Comparison of ENCODE assay signal across 8 cellular contexts in genomic region chr2:68653538-68653982, GRCh38. TPM values are rescaled to one million over a fixed set of nuclear protein-coding genes. Genes with fewer than 3 reads are reported as not detected.
DNase-seq lines count a peak whose midpoint lies in the region; ATAC-seq lines count a peak whose summit lies in the region.

No MANE protein-coding gene starts in this region.

- ATAC-seq in GM19438 (IDR thresholded peaks at IDR 0.05; ENCODE audit: low read depth, unreplicated experiment) = peak; percentile 73
- peak; percentile 94 for ATAC-seq in activated CD8-positive, alpha-beta memory T cell treated with anti-CD3 and anti-CD28 coated beads, Interleukin-2, amount 10 ng/mL, durations not matched to agents 7 days and 5 days

- H3K4me3 Mint-ChIP-seq in activated CD8-positive, alpha-beta memory T cell treated with anti-CD3 and anti-CD28 coated beads, Interleukin-2, amount 10 ng/mL, durations not matched to agents 7 days and 5 days = peak overlapping the region; percentile 20

- H3K9ac ChIP-seq in BLaER1 treated with 17β-estradiol and CSF1 and Interleukin-3, amounts not matched to agents 10 nM and 100 nM = peak overlapping the region in 2 of 11 experiments; percentile 10 to 43; a peak in 3 of 22 replicates

- H3K36me3 ChIP-seq in BLaER1 treated with 17β-estradiol and CSF1 and Interleukin-3, amounts not matched to agents 10 nM and 100 nM = no peaks in the 10 kb centered on the region

- peaks cover 67% of the 10 kb centered on the region for H3K27me3 Mint-ChIP-seq in activated CD8-positive, alpha-beta memory T cell treated with anti-CD3 and anti-CD28 coated beads, Interleukin-2, amount 10 ng/mL, durations not matched to agents 7 days and 5 days

- CTCF ChIA-PET in activated CD8-positive, alpha-beta memory T cell treated with anti-CD3 and anti-CD28 coated beads, Interleukin-2, amount 10 ng/mL, durations not matched to agents 7 days and 5 days (lab: Charles Lee) = interaction anchor here (0.7 to 1.3 kb wide), 7 partner anchors 11 to 191 kb away, joined by 3 to 4 read pairs (median 3); no protein-coding TSS in a partner anchor

- H3K4me3 ChIP-seq in BLaER1 treated with 17β-estradiol and CSF1 and Interleukin-3, amounts not matched to agents 10 nM and 100 nM = peak overlapping the region in 3 of 10 experiments; percentile 5 to 13 (median 6); a peak in 2 of 20 replicates

- peak overlapping the region; percentile 8 for H3K27ac Mint-ChIP-seq in activated CD8-positive, alpha-beta memory T cell treated with anti-CD3 and anti-CD28 coated beads, Interleukin-2, amount 10 ng/mL, durations not matched to agents 7 days and 5 days

- peak overlapping the region; percentile 55 to 88 (median 66) for H3K4me2 ChIP-seq in BLaER1 treated with 17β-estradiol and CSF1 and Interleukin-3, amounts not matched to agents 10 nM and 100 nM

- no peaks in the 10 kb centered on the region for H3K9me3 Mint-ChIP-seq in activated CD8-positive, alpha-beta memory T cell treated with anti-CD3 and anti-CD28 coated beads, Interleukin-2, amount 10 ng/mL, durations not matched to agents 7 days and 5 days (ENCODE audit: low read depth)

- H3K27me3 ChIP-seq in BLaER1 treated with 17β-estradiol and CSF1 and Interleukin-3, amounts not matched to agents 10 nM and 100 nM = no peaks in the 10 kb centered on the region

- H3K9me3 ChIP-seq in BLaER1 treated with 17β-estradiol and CSF1 and Interleukin-3, amounts not matched to agents 10 nM and 100 nM (replicated peaks in 1 of 11) = peaks cover 0 to 8% (median 4%) of the 10 kb centered on the region in 11 experiments; a peak in 7 of 22 replicates

- DNase-seq in HS-27A (ENCODE audit: low read depth) = peak; percentile 1
- DNase-seq in activated CD8-positive, alpha-beta memory T cell treated with anti-CD3 and anti-CD28 coated beads, Interleukin-2, amount 10 ng/mL, durations not matched to agents 7 days and 5 days = peak; percentile 85
- peak; percentile 25 for DNase-seq in iPS-NIHi11 (ENCODE audit: low spot score)
- DNase-seq in stromal cell of bone marrow (ENCODE audit: low read depth) = peak; percentile 44
- no peak for DNase-seq in NCI-H1930 (lab: John Stamatoyannopoulos, UW)
- DNase-seq in HPDE6-E6E7 (ENCODE audit: extremely low spot score) = no peak

- H3K4me1 Mint-ChIP-seq in activated CD8-positive, alpha-beta memory T cell treated with anti-CD3 and anti-CD28 coated beads, Interleukin-2, amount 10 ng/mL, durations not matched to agents 7 days and 5 days = peaks cover 41% of the 10 kb centered on the region

- peak overlapping the region in 5 of 11 experiments; percentile 12 to 61 (median 44); a peak in 7 of 22 replicates for H3K27ac ChIP-seq in BLaER1 treated with 17β-estradiol and CSF1 and Interleukin-3, amounts not matched to agents 10 nM and 100 nM

- peaks cover 16 to 27% (median 24%) of the 10 kb centered on the region in 10 experiments for H3K4me1 ChIP-seq in BLaER1 treated with 17β-estradiol and CSF1 and Interleukin-3, amounts not matched to agents 10 nM and 100 nM

- H3K36me3 Mint-ChIP-seq in activated CD8-positive, alpha-beta memory T cell treated with anti-CD3 and anti-CD28 coated beads, Interleukin-2, amount 10 ng/mL, durations not matched to agents 7 days and 5 days = no peaks in the 10 kb centered on the region

- H4K20me1 ChIP-seq in BLaER1 treated with 17β-estradiol and CSF1 and Interleukin-3, amounts not matched to agents 10 nM and 100 nM = no peaks in the 10 kb centered on the region

RNA-seq across cellular contexts. Expression of gene PROKR1, which starts 10.2 kb away (rescaled TPM):
- not detected for total RNA-seq in activated CD8-positive, alpha-beta memory T cell treated with anti-CD3 and anti-CD28 coated beads, Interleukin-2, amount 10 ng/mL, durations not matched to agents 7 days and 5 days

Comparison
In these comparisons a context has a peak if more than half of its experiments do, and no peak if none do; other contexts are left out.
1. DNase-seq: peak in HS-27A (single experiment), activated CD8-positive, alpha-beta memory T cell treated with anti-CD3 and anti-CD28 coated beads, Interleukin-2, amount 10 ng/mL, durations not matched to agents 7 days and 5 days (single experiment), iPS-NIHi11 (single experiment) and stromal cell of bone marrow (single experiment); none in NCI-H1930 (0 of 2) and HPDE6-E6E7 (single experiment).